10 cellular contexts compared by ENCODE assay signal in the genomic region with DNA sequence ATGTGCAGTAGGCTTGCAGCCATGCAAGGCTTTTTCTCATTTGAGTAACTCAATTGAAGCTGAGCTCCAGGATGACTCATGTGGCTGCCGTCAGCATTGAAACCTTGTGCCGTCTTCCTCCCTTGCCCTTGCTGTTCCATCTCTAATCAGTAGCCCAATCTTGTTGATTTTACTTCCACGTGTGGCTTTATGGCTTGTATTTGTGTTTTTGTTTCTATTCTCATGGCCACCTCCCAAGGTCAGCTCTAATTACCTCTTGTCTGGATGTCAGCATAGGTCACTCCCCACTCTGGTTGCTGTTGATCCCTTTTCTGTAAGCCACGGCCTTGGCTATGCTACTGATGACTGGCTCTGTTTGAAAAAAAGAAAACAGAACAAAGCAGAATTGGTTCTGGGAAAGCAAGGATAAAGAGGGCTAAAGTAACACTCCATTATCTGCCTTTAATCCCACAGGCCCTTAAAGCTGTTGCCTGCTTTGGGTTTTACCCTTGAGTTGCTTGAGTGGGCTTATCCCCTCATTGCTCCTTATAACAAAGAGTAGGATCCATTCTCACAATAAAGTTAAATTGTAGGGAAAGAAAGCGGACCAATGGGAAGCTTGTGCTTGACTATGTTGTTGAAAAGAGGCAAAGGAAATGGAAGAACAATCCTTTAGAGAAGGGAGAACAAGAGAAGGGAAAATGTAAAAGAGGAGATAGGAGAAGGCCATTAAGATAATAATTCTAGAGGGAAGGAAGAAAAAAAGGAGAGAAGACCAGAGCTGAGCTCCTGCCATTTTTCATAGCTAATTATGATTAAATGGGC.
A peak's percentile ranks its signal among the peaks of the same experiment; 100 is the strongest.
DNase-seq lines count a peak whose midpoint lies in the region; FAIRE-seq and TF ChIP-seq lines count a peak whose summit lies in the region.
"Had no signal": no experiment of that assay in that cellular context is flagged by ENCODE, and none has a peak within 500 bp of the region (broad histone marks: within the 10 kb centered on the region; RNA-seq: fewer than 3 reads in every experiment).

No MANE protein-coding gene starts in this region.

- FAIRE-seq in H54 (lab: Jason Lieb, UNC) (no peak), frontal cortex (lab: Jason Lieb, UNC) (no peak)
- FAIRE-seq: G401.6 had no signal

- in situ Hi-C loops in ACHN (cut with HindIII; ENCODE audit: low pct_ligation_motif_present, low pct_unique_long_range_greater_than_20kb, low sequenced_read_pairs) = no loop called here

- TF ChIP-seq POLR2A in H54 (IDR thresholded peaks at IDR 0.05; ENCODE audit: low read depth, low read length) = no peak

- DNase-seq in ACHN (peak; percentile 61), H54 (ENCODE audit: insufficient read length, low spot score) (peak; percentile 22), head of caudate nucleus (peak in 28 of 42 donors; percentile 5 to 75 (median 40)), frontal cortex (ENCODE audit: low spot score in 2 of 2) (no peak), SHP77 treated with DMSO at 0.1 percent for 48 hours (lab: John Stamatoyannopoulos, UW) (no peak), SK-N-DZ (ENCODE audit: low spot score) (no peak), NCI-H526 treated with DMSO at 0.1 percent for 48 hours (lab: John Stamatoyannopoulos, UW) (no peak)
- DNase-seq: activated B cell treated with CpG ODN at 0.5 μM for 24 hours had no signal

- intact Hi-C loops in head of caudate nucleus (cut with DNase I) = no loop called here

TF ChIP-seq in PFSK-1, 5 proteins besides CTCF, POLR2A, EP300 and RAD21:
- TF ChIP-seq FOXP2 (optimal IDR thresholded peaks at IDR 0.05; ENCODE audit: borderline replicate concordance, extremely low read depth, extremely low read length, insufficient read depth) (peak; percentile 80), POLR2AphosphoS5 (IDR thresholded peaks at IDR 0.05; ENCODE audit: low read depth, low read length) (peak; percentile 66), SIN3A (IDR thresholded peaks at IDR 0.05; ENCODE audit: borderline replicate concordance, insufficient read depth, low read length) (peak; percentile 98), TAF1 (IDR thresholded peaks at IDR 0.05; ENCODE audit: borderline replicate concordance, insufficient read depth, low read length) (peak; percentile 42; the same call in 1 of the 2 replicates)
- TF ChIP-seq, protein P1, sequence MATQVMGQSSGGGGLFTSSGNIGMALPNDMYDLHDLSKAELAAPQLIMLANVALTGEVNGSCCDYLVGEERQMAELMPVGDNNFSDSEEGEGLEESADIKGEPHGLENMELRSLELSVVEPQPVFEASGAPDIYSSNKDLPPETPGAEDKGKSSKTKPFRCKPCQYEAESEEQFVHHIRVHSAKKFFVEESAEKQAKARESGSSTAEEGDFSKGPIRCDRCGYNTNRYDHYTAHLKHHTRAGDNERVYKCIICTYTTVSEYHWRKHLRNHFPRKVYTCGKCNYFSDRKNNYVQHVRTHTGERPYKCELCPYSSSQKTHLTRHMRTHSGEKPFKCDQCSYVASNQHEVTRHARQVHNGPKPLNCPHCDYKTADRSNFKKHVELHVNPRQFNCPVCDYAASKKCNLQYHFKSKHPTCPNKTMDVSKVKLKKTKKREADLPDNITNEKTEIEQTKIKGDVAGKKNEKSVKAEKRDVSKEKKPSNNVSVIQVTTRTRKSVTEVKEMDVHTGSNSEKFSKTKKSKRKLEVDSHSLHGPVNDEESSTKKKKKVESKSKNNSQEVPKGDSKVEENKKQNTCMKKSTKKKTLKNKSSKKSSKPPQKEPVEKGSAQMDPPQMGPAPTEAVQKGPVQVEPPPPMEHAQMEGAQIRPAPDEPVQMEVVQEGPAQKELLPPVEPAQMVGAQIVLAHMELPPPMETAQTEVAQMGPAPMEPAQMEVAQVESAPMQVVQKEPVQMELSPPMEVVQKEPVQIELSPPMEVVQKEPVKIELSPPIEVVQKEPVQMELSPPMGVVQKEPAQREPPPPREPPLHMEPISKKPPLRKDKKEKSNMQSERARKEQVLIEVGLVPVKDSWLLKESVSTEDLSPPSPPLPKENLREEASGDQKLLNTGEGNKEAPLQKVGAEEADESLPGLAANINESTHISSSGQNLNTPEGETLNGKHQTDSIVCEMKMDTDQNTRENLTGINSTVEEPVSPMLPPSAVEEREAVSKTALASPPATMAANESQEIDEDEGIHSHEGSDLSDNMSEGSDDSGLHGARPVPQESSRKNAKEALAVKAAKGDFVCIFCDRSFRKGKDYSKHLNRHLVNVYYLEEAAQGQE (IDR thresholded peaks at IDR 0.05; ENCODE audit: insufficient read depth in 1 of 2, low read depth in 2 of 2, low read length in 2 of 2) = peak in 1 of 2 experiments; percentile 73; a peak in 2 of 4 replicates

Comparison
In these comparisons a context has a peak if more than half of its experiments do, and no peak if none do; other contexts are left out.
1. DNase-seq: peak in ACHN (single experiment), H54 (single experiment) and head of caudate nucleus (28 of 42); none in frontal cortex (0 of 2), SHP77 treated with DMSO at 0.1 percent for 48 hours (single experiment), SK-N-DZ (single experiment) and NCI-H526 treated with DMSO at 0.1 percent for 48 hours (single experiment).